14 cellular contexts compared by ENCODE assay signal in the genomic region with DNA sequence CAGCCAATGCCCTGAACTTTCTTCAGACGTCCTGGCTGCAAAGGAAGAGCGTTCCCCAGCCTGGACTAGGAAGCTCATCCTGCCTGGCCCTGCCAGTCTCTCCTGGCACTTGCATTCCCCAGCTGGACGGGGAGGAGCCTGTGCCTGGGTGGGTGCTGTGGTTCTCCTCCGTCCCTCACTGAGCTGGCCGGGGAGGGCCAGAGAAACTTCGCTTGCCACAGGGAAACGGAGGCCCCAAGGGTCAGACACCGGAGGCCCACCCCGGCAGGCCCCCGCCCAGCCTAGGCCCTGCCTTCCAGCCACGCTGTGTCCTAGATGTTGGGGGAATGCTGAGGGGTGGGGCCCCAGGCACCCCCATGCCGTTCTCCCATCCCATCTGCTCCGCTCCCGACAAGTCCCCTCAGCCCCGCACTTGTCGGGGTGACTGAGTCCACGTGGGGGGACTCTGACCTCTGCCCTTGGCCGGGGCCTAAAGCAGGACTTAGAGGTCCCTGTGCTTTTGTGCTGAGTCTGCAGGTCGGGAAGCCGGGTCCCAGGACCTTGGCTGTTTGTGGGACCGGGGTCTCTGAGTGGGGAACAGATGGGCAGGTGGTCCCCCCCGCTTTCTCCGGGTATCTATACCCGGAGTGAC. TPM values are rescaled to one million over a fixed set of nuclear protein-coding genes. Genes with fewer than 3 reads are reported as not detected.
DNase-seq lines count a peak whose midpoint lies in the region; ATAC-seq and TF ChIP-seq lines count a peak whose summit lies in the region.
"Had no signal": no experiment of that assay in that cellular context is flagged by ENCODE, and none has a peak within 500 bp of the region (broad histone marks: within the 10 kb centered on the region; RNA-seq: fewer than 3 reads in every experiment).

No MANE protein-coding gene starts in this region.

- H3K27ac ChIP-seq in osteoblast (ENCODE audit: low read depth, low read length): no peak overlapping the region
- no peak overlapping the region for H3K27ac ChIP-seq in Karpas-422 (ENCODE audit: low read length)
- H3K27ac ChIP-seq: KMS-11 had no signal

- H2AFZ ChIP-seq in osteoblast (ENCODE audit: low read length) (no peak overlapping the region), Karpas-422 (ENCODE audit: low read length) (no peak overlapping the region)

- H3K4me2 ChIP-seq in osteoblast (ENCODE audit: insufficient read depth, low read length) (no peak overlapping the region), Karpas-422 (ENCODE audit: low read depth, low read length, poor library complexity, severe bottlenecking) (no peak overlapping the region)
- H3K4me2 ChIP-seq: KMS-11 had no signal

- no peaks in the 10 kb centered on the region for H3K9me3 ChIP-seq in osteoblast (ENCODE audit: low read depth, low read length)
- no peaks in the 10 kb centered on the region for H3K9me3 ChIP-seq in Karpas-422 (ENCODE audit: low read length)
- H3K9me3 ChIP-seq: prostate gland had no signal

- H3K9me2 ChIP-seq in Karpas-422 (replicated peaks; ENCODE audit: insufficient read depth, low read length): no peaks in the 10 kb centered on the region

- TF ChIP-seq CTCF in GM06990 (IDR thresholded peaks at IDR 0.05; ENCODE audit: insufficient read depth, low read length, poor library complexity, severe bottlenecking): no peak
- TF ChIP-seq CTCF in osteoblast (IDR thresholded peaks at IDR 0.05; ENCODE audit: extremely low read depth, low read depth, low read length): no peak

- H3K27me3 ChIP-seq in GM06990 (replicated peaks; ENCODE audit: control insufficient read depth, insufficient read depth, low read length) (no peaks in the 10 kb centered on the region), osteoblast (ENCODE audit: insufficient read depth, low read length) (no peaks in the 10 kb centered on the region), Karpas-422 (ENCODE audit: low read length) (no peaks in the 10 kb centered on the region)

- H3K36me3 ChIP-seq in GM06990 (ENCODE audit: control insufficient read depth, insufficient read depth, low read length) (no peaks in the 10 kb centered on the region), osteoblast (ENCODE audit: insufficient read depth, low read length) (no peaks in the 10 kb centered on the region), Karpas-422 (ENCODE audit: insufficient read depth, low read length) (no peaks in the 10 kb centered on the region)
- H3K36me3 ChIP-seq: prostate gland had no signal

- no peaks in the 10 kb centered on the region for H4K20me1 ChIP-seq in osteoblast (ENCODE audit: insufficient read depth, low read length)
- H4K20me1 ChIP-seq in Karpas-422 (ENCODE audit: insufficient read depth, low read depth, low read length): no peaks in the 10 kb centered on the region

- H3K79me2 ChIP-seq in osteoblast (ENCODE audit: insufficient read depth, low read length): no peaks in the 10 kb centered on the region
- H3K79me2 ChIP-seq in Karpas-422 (ENCODE audit: low read length): no peaks in the 10 kb centered on the region

- H3K9ac ChIP-seq in Karpas-422 (ENCODE audit: low read length): no peak overlapping the region
- H3K9ac ChIP-seq: KMS-11 had no signal

- ATAC-seq in HG03159 (IDR thresholded peaks at IDR 0.05; ENCODE audit: unreplicated experiment) (no peak), GM19455 (IDR thresholded peaks at IDR 0.05; ENCODE audit: unreplicated experiment) (no peak)
- ATAC-seq: esophagus mucosa had no signal

- peaks cover 4% of the 10 kb centered on the region for H3K4me1 ChIP-seq in osteoblast (ENCODE audit: insufficient read depth, low read length)
- peaks cover 13% of the 10 kb centered on the region for H3K4me1 ChIP-seq in Karpas-422 (ENCODE audit: low read length)
- H3K4me1 ChIP-seq: prostate gland had no signal

- H3K4me3 ChIP-seq in GM06990 (replicated peaks; ENCODE audit: low read depth, low read length) (no peak overlapping the region), osteoblast (ENCODE audit: insufficient read depth, low read length) (no peak overlapping the region), Karpas-422 (ENCODE audit: low read length) (no peak overlapping the region)
- H3K4me3 ChIP-seq: prostate gland had no signal

- DNase-seq in 8988T (peak; percentile 21), GM06990 (ENCODE audit: extremely low read depth, insufficient read length) (peak; percentile 3), globus pallidus (ENCODE audit: low spot score) (peak; percentile 60), osteoblast (ENCODE audit: insufficient read length, low spot score, missing footprints) (peak; percentile 84), Karpas-422 (no peak), NCI-H774 (lab: John Stamatoyannopoulos, UW) (no peak)
- DNase-seq: kidney glomerular epithelial cell; NCI-H1417; stimulated activated CD4-positive, alpha-beta T cell treated with anti-CD3 and anti-CD28 coated beads, Interleukin-15, amount 100 ng/mL, for 24 hours had no signal

RNA-seq across cellular contexts. Expression of a gene that starts 4.8 kb away (rescaled TPM):
- 0.29 and 0.36 TPM in 2 replicates for total RNA-seq in osteoblast
- 0.14 TPM in 1 of 2 replicates, not detected in the other for total RNA-seq in Karpas-422 (2014; rRNA removed; shearing (Covaris generic); ENCODE audit: low replicate concordance)

RNA-seq across cellular contexts. Expression of a gene that starts 33.7 kb away (rescaled TPM):
- total RNA-seq in osteoblast: 3.2 and 6.9 TPM in 2 replicates
- total RNA-seq in Karpas-422 (2014; rRNA removed; shearing (Covaris generic); ENCODE audit: low replicate concordance): 16.7 and 21.5 TPM in 2 replicates

RNA-seq across cellular contexts. Expression of a gene that starts 52.7 kb away (rescaled TPM):
- 1,184 and 1,265 TPM in 2 replicates for total RNA-seq in osteoblast
- total RNA-seq in Karpas-422 (2014; rRNA removed; shearing (Covaris generic); ENCODE audit: low replicate concordance): not detected in 2 replicates

Comparison
In these comparisons a context has a peak if more than half of its experiments do, and no peak if none do; other contexts are left out.
1. DNase-seq: peak in 8988T (single experiment), GM06990 (single experiment), globus pallidus (single experiment) and osteoblast (single experiment); none in Karpas-422 (single experiment) and NCI-H774 (single experiment).
2. RNA of a gene that starts 52.7 kb away (total RNA-seq): 1,184 to 1,265 TPM in osteoblast; not detected in Karpas-422; every median in the first group is over 1,000 times any median in the second.